ENCODE assay signal across 9 cellular contexts in genomic region chr2:110116033-110116710, GRCh38. TPM values are rescaled to one million over a fixed set of nuclear protein-coding genes. Genes with fewer than 3 reads are reported as not detected.
DNase-seq lines count a peak whose midpoint lies in the region; ATAC-seq and TF ChIP-seq lines count a peak whose summit lies in the region.
"Had no signal": no experiment of that assay in that cellular context is flagged by ENCODE, and none has a peak within 500 bp of the region (broad histone marks: within the 10 kb centered on the region; RNA-seq: fewer than 3 reads in every experiment).

No MANE protein-coding gene starts in this region.

- intact Hi-C loops in A673 (cut with micrococcal nuclease; ENCODE audit: unreplicated experiment) = no loop called here

- H4K8ac ChIP-seq in mesenchymal stem cell (ENCODE audit: low read length) = no peak overlapping the region

- peak overlapping the region in 1 of 2 experiments; percentile 15 for H3K23ac ChIP-seq in mesenchymal stem cell (ENCODE audit: low read length in 2 of 2)

- H3K9me3 ChIP-seq in A673 (ENCODE audit: low read depth, low read length, poor library complexity, severe bottlenecking) (no peaks in the 10 kb centered on the region), mesenchymal stem cell (ENCODE audit: control insufficient read depth, low read length) (no peaks in the 10 kb centered on the region)

- H2BK15ac ChIP-seq in mesenchymal stem cell (ENCODE audit: low read depth, poor library complexity, severe bottlenecking) = no peak overlapping the region

- H2AK5ac ChIP-seq in mesenchymal stem cell (ENCODE audit: low read length, severe bottlenecking) = no peak overlapping the region

- DNase-seq in A673 (ENCODE audit: low spot score) (no peak), HFFc6 (peak; percentile 67), ecto neural progenitor cell (ENCODE audit: low spot score) (peak; percentile 60), mesenchymal stem cell (peak; percentile 30), OCI-M1 (lab: John Stamatoyannopoulos, UW) (no peak), COLO829 (ENCODE audit: low spot score) (no peak)

- peaks cover 18% of the 10 kb centered on the region for H3K36me3 Mint-ChIP-seq in HFFc6 (ENCODE audit: low read depth)
- H3K36me3 Mint-ChIP-seq: activated naive CD4-positive, alpha-beta T cell treated with anti-CD3 and anti-CD28 coated beads, Interleukin-2, amount 50 U/mL, for 24 hours had no signal

- H3K4ac ChIP-seq in mesenchymal stem cell (ENCODE audit: low read depth in 1 of 2, low read length in 2 of 2) = no peak overlapping the region

- 57% methylated on average over 8 of the region's 8 CpGs for WGBS in mesenchymal stem cell

- H3K4me1 Mint-ChIP-seq in HFFc6 (ENCODE audit: low read depth) = peaks cover 37% of the 10 kb centered on the region
- H3K4me1 Mint-ChIP-seq: activated naive CD4-positive, alpha-beta T cell treated with anti-CD3 and anti-CD28 coated beads, Interleukin-2, amount 50 U/mL, for 24 hours had no signal

- POLR2A ChIA-PET in A673 (lab: Charles Lee; ENCODE audit: low non-redundant PET) = no interaction called here

- peak overlapping the region in 1 of 2 experiments; percentile 37 for H3K18ac ChIP-seq in mesenchymal stem cell (ENCODE audit: low read depth in 1 of 2, low read length in 2 of 2)

- CTCF ChIA-PET in A673 (lab: Charles Lee) = no interaction called here

- H3K9me3 Mint-ChIP-seq in HFFc6 = no peaks in the 10 kb centered on the region
- H3K9me3 Mint-ChIP-seq: activated naive CD4-positive, alpha-beta T cell treated with anti-CD3 and anti-CD28 coated beads, Interleukin-2, amount 50 U/mL, for 24 hours had no signal

- H2AFZ ChIP-seq in mesenchymal stem cell (ENCODE audit: low read depth, low read length) = peak overlapping the region; percentile 63

- no peaks in the 10 kb centered on the region for H3K79me1 ChIP-seq in mesenchymal stem cell (replicated peaks; ENCODE audit: low read length, poor library complexity, severe bottlenecking)

- H3K36me3 ChIP-seq in A673 (ENCODE audit: insufficient read depth, low read length, poor library complexity, severe bottlenecking) = no peaks in the 10 kb centered on the region
- no peaks in the 10 kb centered on the region for H3K36me3 ChIP-seq in mesenchymal stem cell (ENCODE audit: control insufficient read depth in 1 of 2, insufficient read depth in 2 of 2, low read depth in 1 of 2, low read length in 2 of 2)

- peak overlapping the region; percentile 57 for H3K4me2 ChIP-seq in mesenchymal stem cell (ENCODE audit: low read length, poor library complexity, severe bottlenecking)

- H2BK120ac ChIP-seq in mesenchymal stem cell (ENCODE audit: low read depth, low read length) = no peak overlapping the region

- BruUV-seq in A673 (replicated peaks; lab: Mats Ljungman, UMichigan) = no TSS peak

- no peak overlapping the region for H4K91ac ChIP-seq in mesenchymal stem cell (ENCODE audit: low read length)

- H3K4me3 Mint-ChIP-seq in HFFc6 = peak overlapping the region; percentile 82
- H3K4me3 Mint-ChIP-seq: activated naive CD4-positive, alpha-beta T cell treated with anti-CD3 and anti-CD28 coated beads, Interleukin-2, amount 50 U/mL, for 24 hours had no signal

- H3K27ac ChIP-seq in A673 (ENCODE audit: low read depth, low read length, poor library complexity, severe bottlenecking) = no peak overlapping the region
- no peak overlapping the region for H3K27ac ChIP-seq in mesenchymal stem cell (ENCODE audit: low read length, poor library complexity, severe bottlenecking)

- peaks cover 8% of the 10 kb centered on the region for H3K27me3 Mint-ChIP-seq in HFFc6 (ENCODE audit: insufficient read depth)

- H3K27me3 ChIP-seq in A673 (replicated peaks; ENCODE audit: insufficient read depth, low read depth, low read length, poor library complexity) = no peaks in the 10 kb centered on the region
- H3K27me3 ChIP-seq in mesenchymal stem cell (ENCODE audit: control insufficient read depth in 1 of 2, insufficient read depth in 1 of 2, low read length in 2 of 2) = no peaks in the 10 kb centered on the region

- H3K14ac ChIP-seq in mesenchymal stem cell (ENCODE audit: low read length in 2 of 2) = no peak overlapping the region

- H3K4me1 ChIP-seq in A673 (ENCODE audit: insufficient read depth, low read length, poor library complexity, severe bottlenecking) = peaks cover 12% of the 10 kb centered on the region
- peaks cover 9% of the 10 kb centered on the region for H3K4me1 ChIP-seq in mesenchymal stem cell (ENCODE audit: control insufficient read depth, insufficient read depth, low read depth, low read length)

- no peak overlapping the region for H2BK12ac ChIP-seq in mesenchymal stem cell (ENCODE audit: low read length in 2 of 2)

- peak; percentile 44 for TF ChIP-seq CTCF in A673 (conservative IDR thresholded peaks at IDR 0.05; ENCODE audit: low read depth, low read length)
- TF ChIP-seq CTCF in HFFc6 (IDR thresholded peaks at IDR 0.05) = peak; percentile 81

- H3K4me3 ChIP-seq in A673 (ENCODE audit: low read depth, low read length, poor library complexity, severe bottlenecking) (no peak overlapping the region), mesenchymal stem cell (ENCODE audit: insufficient read depth in 1 of 2, low read depth in 1 of 2, low read length in 2 of 2) (peak overlapping the region in 1 of 2 experiments; percentile 79)

- H3K9ac ChIP-seq in mesenchymal stem cell (ENCODE audit: low read length) = peak overlapping the region; percentile 77

- ATAC-seq in GM18502 (IDR thresholded peaks at IDR 0.05; ENCODE audit: poor library complexity, unreplicated experiment) (no peak), HG03039 (IDR thresholded peaks at IDR 0.05; ENCODE audit: unreplicated experiment) (no peak)

- H2BK5ac ChIP-seq in mesenchymal stem cell (ENCODE audit: low read depth, low read length, poor library complexity, severe bottlenecking) = no peak overlapping the region

- H3K27ac Mint-ChIP-seq in HFFc6 = peak overlapping the region; percentile 60; the same call in 1 of the 2 replicates
- H3K27ac Mint-ChIP-seq: activated naive CD4-positive, alpha-beta T cell treated with anti-CD3 and anti-CD28 coated beads, Interleukin-2, amount 50 U/mL, for 24 hours had no signal

RNA-seq across cellular contexts. Expression of gene MALL, which starts 0.6 kb away (rescaled TPM):
- 0.17 and 0.24 TPM in 2 replicates for total RNA-seq in A673 (2021)
- 10 to 100 TPM; 23.7 to 40.9 (median 28.5) TPM for total RNA-seq in HFFc6 (2021; fragmentation: NEBNext Ultra II Directional; extraction: Animal tissue kit (Norgen Biotek cat#: 25700))
- polyA plus RNA-seq in mesenchymal stem cell (2013, experiment 1 of 2) = 0.84 TPM
- 0.75 TPM for polyA plus RNA-seq in mesenchymal stem cell (2013, experiment 2 of 2)

Comparison
In these comparisons a context has a peak if more than half of its experiments do, and no peak if none do; other contexts are left out.
1. DNase-seq: peak in HFFc6 (single experiment), ecto neural progenitor cell (single experiment) and mesenchymal stem cell (single experiment); none in A673 (single experiment), OCI-M1 (single experiment) and COLO829 (single experiment).
2. RNA of gene MALL, which starts 0.6 kb away (total RNA-seq): 23.7 to 40.9 TPM in HFFc6; 0.17 to 0.24 TPM in A673; every median in the first group is over 10 times any median in the second.